ENCODE assay signal across 1 cellular context in genomic region chr17:43517161-43517560, GRCh38.
TF ChIP-seq lines count a peak whose summit lies in the region.

No MANE protein-coding gene starts in this region.

TF ChIP-seq in SK-N-SH treated with all-trans-retinoic acid at 6 μM for 48 hours, 23 proteins besides CTCF, POLR2A, EP300 and RAD21 (continued from another document):
- TF ChIP-seq CSRNP3 (CRISPR knock-in tag; IDR thresholded peaks at IDR 0.05) (no peak), PPARA (CRISPR knock-in tag; IDR thresholded peaks at IDR 0.05; ENCODE audit: borderline replicate concordance) (no peak), POU6F1 (CRISPR knock-in tag; IDR thresholded peaks at IDR 0.05; ENCODE audit: borderline replicate concordance, low read depth) (no peak), ISL1 (CRISPR knock-in tag; IDR thresholded peaks at IDR 0.05) (no peak), ARNTL (CRISPR knock-in tag; IDR thresholded peaks at IDR 0.05; ENCODE audit: borderline replicate concordance, low read depth) (no peak)
